20 cellular contexts compared by ENCODE assay signal in the genomic region with DNA sequence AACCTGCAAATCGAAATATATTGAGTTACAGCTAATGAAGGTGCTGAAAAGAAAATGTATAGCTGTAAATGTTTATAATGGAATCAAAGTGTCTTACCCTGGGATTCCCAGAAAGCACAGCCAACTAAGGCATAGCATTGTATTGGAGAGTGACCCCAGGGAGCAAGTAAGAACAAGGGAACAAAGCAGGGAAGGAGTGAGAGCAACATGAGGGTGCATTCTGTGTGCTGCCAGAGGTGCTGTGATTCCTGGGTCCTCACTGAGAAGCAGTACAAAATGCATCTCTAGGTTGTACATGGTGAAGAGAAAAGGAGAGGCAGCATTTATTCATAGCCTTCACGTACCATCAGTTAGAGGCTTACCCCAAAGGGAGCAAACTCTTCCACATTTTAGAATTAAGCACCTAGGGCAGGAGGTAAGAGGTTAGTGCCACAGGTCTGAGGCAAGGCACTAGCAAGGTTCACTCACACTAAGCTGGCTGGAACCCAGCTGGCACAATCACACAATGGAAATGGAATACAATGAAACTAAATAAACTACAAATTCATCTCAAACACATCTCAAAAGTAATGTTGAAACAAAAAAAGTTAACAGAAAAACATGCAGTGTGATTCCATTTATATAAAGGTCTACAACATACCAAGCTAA.
A peak's percentile ranks its signal among the peaks of the same experiment; 100 is the strongest.
DNase-seq lines count a peak whose midpoint lies in the region; ATAC-seq, FAIRE-seq and TF ChIP-seq lines count a peak whose summit lies in the region.
"Had no signal": no experiment of that assay in that cellular context is flagged by ENCODE, and none has a peak within 500 bp of the region (broad histone marks: within the 10 kb centered on the region; RNA-seq: fewer than 3 reads in every experiment).

No MANE protein-coding gene starts in this region.

- peak overlapping the region; percentile 86 for H2BK20ac ChIP-seq in H1 (ENCODE audit: low read length)

- H3K18ac ChIP-seq in H1 (ENCODE audit: extremely low read depth, low read length): no peak overlapping the region; the same call in 1 of the 2 replicates

- no peak overlapping the region for H3K14ac ChIP-seq in H1 (ENCODE audit: insufficient read length)

- H3F3A ChIP-seq in GM23338 (replicated peaks; ENCODE audit: low read depth): no peaks in the 10 kb centered on the region

- TF ChIP-seq EP300 in H1 (IDR thresholded peaks at IDR 0.05; ENCODE audit: borderline replicate concordance in 1 of 2, low read depth in 2 of 2, low read length in 2 of 2): no peak

- H3K9me3 ChIP-seq in H1 (ENCODE audit: insufficient read depth in 2 of 2, low read depth in 1 of 2, low read length in 1 of 2) (no peaks in the 10 kb centered on the region), hepatocyte (ENCODE audit: low read depth) (no peaks in the 10 kb centered on the region)
- H3K9me3 ChIP-seq: HAP-1 had no signal

- H3K27me3 Mint-ChIP-seq in GM23338 (ENCODE audit: insufficient read depth, low read depth, poor library complexity) (peaks cover 5% of the 10 kb centered on the region), WTC11 (ENCODE audit: low read depth) (no peaks in the 10 kb centered on the region)

- no peak overlapping the region for H3K9ac ChIP-seq in H1 (replicated peaks in 1 of 4; ENCODE audit: extremely low read depth in 1 of 4, low read depth in 3 of 4, low read length in 3 of 4)
- H3K9ac ChIP-seq: BLaER1 had no signal

- H2BK12ac ChIP-seq in H1 (ENCODE audit: low read depth, low read length): no peak overlapping the region; the same call in 1 of the 2 replicates

- no peak overlapping the region for H2BK120ac ChIP-seq in H1 (replicated peaks; ENCODE audit: low read depth, low read length)

- no peak for TF ChIP-seq RAD21 in H1 (IDR thresholded peaks at IDR 0.05 in 1 of 2, conservative IDR thresholded peaks at IDR 0.05 in 1 of 2; ENCODE audit: low read depth in 2 of 2, low read length in 2 of 2)

- H3K27ac ChIP-seq in GM23338 (ENCODE audit: low read depth) (no peak overlapping the region), H1 (ENCODE audit: low read depth, low read length) (no peak overlapping the region), hepatocyte (no peak overlapping the region)
- H3K27ac ChIP-seq: BLaER1, C4-2B had no signal

- no peak overlapping the region for H3K4ac ChIP-seq in H1 (replicated peaks; ENCODE audit: insufficient read length, low read depth, low read length)

- DNase-seq in GM23338 (ENCODE audit: low spot score) (no peak), WTC11 (ENCODE audit: low spot score) (no peak), H1 (ENCODE audit: low read depth in 1 of 2, low spot score in 2 of 2) (no peak), urothelium cell line (ENCODE audit: low spot score) (no peak), hepatocyte (ENCODE audit: low spot score) (no peak), EL (no peak), MV-4-11 (lab: John Stamatoyannopoulos, UW) (no peak)
- DNase-seq: CD4-positive, CD25-positive, alpha-beta regulatory T cell; CD8-positive, alpha-beta T cell; DMS 273 treated with DMSO at 0.1 percent for 48 hours; DMS79; GF-D8; HFFc6 had no signal

- no peak overlapping the region for H3K23ac ChIP-seq in H1 (ENCODE audit: insufficient read length)

- no peaks in the 10 kb centered on the region for H3K36me3 Mint-ChIP-seq in GM23338 (ENCODE audit: low read depth)
- peaks cover 3% of the 10 kb centered on the region; the same call in 1 of the 2 replicates for H3K36me3 Mint-ChIP-seq in WTC11
- H3K36me3 Mint-ChIP-seq: CD4-positive, CD25-positive, alpha-beta regulatory T cell; CD8-positive, alpha-beta T cell had no signal

- FAIRE-seq in H1 (lab: Jason Lieb, UNC) (no peak), urothelium cell line (lab: Jason Lieb, UNC) (peak; percentile 62)
- FAIRE-seq: D721Med, GM12891, GM18507 had no signal

- H3K9me2 ChIP-seq in GM23338 (ENCODE audit: insufficient read depth) (no peaks in the 10 kb centered on the region), hepatocyte (replicated peaks; ENCODE audit: insufficient read depth) (no peaks in the 10 kb centered on the region)

- H2AK5ac ChIP-seq in H1 (ENCODE audit: low read depth, low read length): no peak overlapping the region

- peaks cover 8% of the 10 kb centered on the region for H3K4me1 Mint-ChIP-seq in GM23338
- H3K4me1 Mint-ChIP-seq in WTC11: peaks cover 6% of the 10 kb centered on the region
- H3K4me1 Mint-ChIP-seq: B cell; CD4-positive, CD25-positive, alpha-beta regulatory T cell had no signal

- H2BK5ac ChIP-seq in H1 (ENCODE audit: low read depth, low read length): no peak overlapping the region

- no peak overlapping the region for H3K27ac Mint-ChIP-seq in GM23338
- H3K27ac Mint-ChIP-seq in WTC11: peak overlapping the region; percentile 38; the same call in 1 of the 2 replicates
- H3K27ac Mint-ChIP-seq: B cell; CD4-positive, CD25-positive, alpha-beta regulatory T cell; CD8-positive, alpha-beta T cell; HFFc6 had no signal

- no peak overlapping the region for H3K56ac ChIP-seq in H1 (replicated peaks; ENCODE audit: insufficient read length, low read depth, low read length)

- H3K4me3 Mint-ChIP-seq in GM23338 (no peak overlapping the region), WTC11 (no peak overlapping the region)
- H3K4me3 Mint-ChIP-seq: B cell; CD4-positive, CD25-positive, alpha-beta regulatory T cell; CD8-positive, alpha-beta T cell; HFFc6 had no signal

- no peaks in the 10 kb centered on the region for H3K23me2 ChIP-seq in H1 (ENCODE audit: low read depth, low read length)

- H3K4me3 ChIP-seq in GM23338: no peak overlapping the region
- no peak overlapping the region for H3K4me3 ChIP-seq in H1 (ENCODE audit: extremely low read depth in 1 of 4, insufficient read depth in 2 of 4, low read depth in 3 of 4, low read length in 4 of 4)
- no peak overlapping the region for H3K4me3 ChIP-seq in hepatocyte
- H3K4me3 ChIP-seq: BLaER1, HAP-1 had no signal

- TF ChIP-seq POLR2A in H1 (IDR thresholded peaks at IDR 0.05; ENCODE audit: control extremely low read depth in 1 of 2, low read depth in 2 of 2, low read length in 2 of 2): no peak

- WGBS in H1 (ENCODE audit: extremely low coverage in 1 of 2, insufficient coverage in 1 of 2, insufficient read length in 1 of 2, insufficient replicate concordance in 2 of 2, low coverage in 1 of 2, low lambda C conversion rate in 2 of 2, missing lambda C conversion rate in 1 of 2), 2 experiments: 76% methylated on average over 2 of the region's 2 CpGs; no CpG with 5 or more reads in 1 of the 2 experiments
- WGBS in hepatocyte (ENCODE audit: low lambda C conversion rate, missing lambda C conversion rate): 77% methylated on average over 2 of the region's 2 CpGs

- H3K36me3 ChIP-seq in GM23338 (ENCODE audit: insufficient read depth) (no peaks in the 10 kb centered on the region), H1 (ENCODE audit: control insufficient read depth in 2 of 4, insufficient read depth in 4 of 4, low read length in 3 of 4) (no peaks in the 10 kb centered on the region), hepatocyte (replicated peaks; ENCODE audit: insufficient read depth, low read depth) (no peaks in the 10 kb centered on the region)
- H3K36me3 ChIP-seq: BLaER1, HAP-1 had no signal

- H2BK15ac ChIP-seq in H1 (ENCODE audit: low read length): 0 out of 2 replicates have a peak overlapping the region, but pooled peaks have one; percentile 88

- no peaks in the 10 kb centered on the region for H4K20me1 ChIP-seq in GM23338 (replicated peaks; ENCODE audit: insufficient read depth)
- no peaks in the 10 kb centered on the region for H4K20me1 ChIP-seq in H1 (replicated peaks in 1 of 2; ENCODE audit: control insufficient read depth in 1 of 2, insufficient read depth in 2 of 2, low read length in 2 of 2)
- no peaks in the 10 kb centered on the region for H4K20me1 ChIP-seq in hepatocyte (ENCODE audit: insufficient read depth, poor library complexity, severe bottlenecking)
- H4K20me1 ChIP-seq: BLaER1 had no signal

- H3K27me3 ChIP-seq in GM23338 (ENCODE audit: insufficient read depth) (no peaks in the 10 kb centered on the region), H1 (replicated peaks in 1 of 4; ENCODE audit: control insufficient read depth in 3 of 4, extremely low read depth in 1 of 4, insufficient read depth in 3 of 4, low read length in 3 of 4) (no peaks in the 10 kb centered on the region), hepatocyte (no peaks in the 10 kb centered on the region)
- H3K27me3 ChIP-seq: BLaER1 had no signal

- no peaks in the 10 kb centered on the region for H3K79me2 ChIP-seq in GM23338 (replicated peaks; ENCODE audit: insufficient read depth)
- no peaks in the 10 kb centered on the region for H3K79me2 ChIP-seq in H1 (ENCODE audit: control insufficient read depth in 1 of 2, insufficient read depth in 2 of 2, low read length in 2 of 2)
- no peaks in the 10 kb centered on the region for H3K79me2 ChIP-seq in hepatocyte

- H3K4me2 ChIP-seq in GM23338 (no peak overlapping the region), H1 (ENCODE audit: insufficient read depth in 1 of 2, low read depth in 2 of 2, low read length in 2 of 2) (peak overlapping the region in 1 of 2 experiments; percentile 1; a peak in 1 of 4 replicates), hepatocyte (no peak overlapping the region)
- H3K4me2 ChIP-seq: BLaER1 had no signal

- peaks cover 9% of the 10 kb centered on the region; the same call in 2 of the 3 replicates for H3K9me3 Mint-ChIP-seq in GM23338
- H3K9me3 Mint-ChIP-seq in WTC11: peaks cover 14% of the 10 kb centered on the region

- ATAC-seq in GM23338 (peak; percentile 97), WTC11 (peak; percentile 60)
- ATAC-seq: CD8-positive, alpha-beta T cell had no signal

- no peak overlapping the region for H4K8ac ChIP-seq in H1 (ENCODE audit: extremely low read depth, insufficient read depth, low read length)

- H4K5ac ChIP-seq in H1 (ENCODE audit: insufficient read length, low read depth, low read length): no peak overlapping the region

- H3K4me1 ChIP-seq in GM23338 (ENCODE audit: insufficient read depth) (no peaks in the 10 kb centered on the region), H1 (replicated peaks in 1 of 4; ENCODE audit: control insufficient read depth in 3 of 4, insufficient read depth in 4 of 4, low read length in 3 of 4) (peaks cover 0 to 3% (median under 1%) of the 10 kb centered on the region in 4 experiments; a peak in 2 of 7 replicates), hepatocyte (ENCODE audit: insufficient read depth) (no peaks in the 10 kb centered on the region)
- H3K4me1 ChIP-seq: BLaER1, HAP-1 had no signal

- TF ChIP-seq CTCF in GM23338 (conservative IDR thresholded peaks at IDR 0.05; ENCODE audit: low read depth in 2 of 2): no peak
- TF ChIP-seq CTCF in WTC11 (IDR thresholded peaks at IDR 0.05): no peak
- TF ChIP-seq CTCF in H1 (IDR thresholded peaks at IDR 0.05; ENCODE audit: control extremely low read depth in 1 of 3, insufficient read depth in 1 of 3, low read depth in 1 of 3, low read length in 3 of 3): no peak
- no peak for TF ChIP-seq CTCF in hepatocyte (IDR thresholded peaks at IDR 0.05; ENCODE audit: poor library complexity)

- H2AFZ ChIP-seq in GM23338 (peak overlapping the region; percentile 43; the same call in 1 of the 2 replicates), H1 (ENCODE audit: low read length) (peak overlapping the region; percentile 31; the same call in 1 of the 2 replicates), hepatocyte (no peak overlapping the region)

- no peaks in the 10 kb centered on the region for H3K79me1 ChIP-seq in H1 (ENCODE audit: low read depth, low read length)

- CTCF ChIA-PET in WTC11 (lab: Charles Lee): interaction anchor here (0.5 kb wide), 1 partner anchor 239 kb away, joined by 4 read pairs; no protein-coding TSS in a partner anchor
- CTCF ChIA-PET in H1 (lab: Charles Lee; ENCODE audit: partially characterized antibody): interaction anchor here (1.0 to 2.1 kb wide), 3 partner anchors 10 to 425 kb away, joined by 3 to 10 read pairs (median 4); no protein-coding TSS in a partner anchor

- H4K91ac ChIP-seq in H1 (replicated peaks; ENCODE audit: insufficient read length, low read length): no peak overlapping the region

- POLR2A ChIA-PET in WTC11 (lab: Charles Lee): no interaction called here
- POLR2A ChIA-PET in H1 (lab: Charles Lee; ENCODE audit: partially characterized antibody): interaction anchor here (0.6 kb wide), 1 partner anchor 516 kb away, joined by 3 read pairs; no protein-coding TSS in a partner anchor
